ENCODE assay signal across 8 cellular contexts in the genomic region with DNA sequence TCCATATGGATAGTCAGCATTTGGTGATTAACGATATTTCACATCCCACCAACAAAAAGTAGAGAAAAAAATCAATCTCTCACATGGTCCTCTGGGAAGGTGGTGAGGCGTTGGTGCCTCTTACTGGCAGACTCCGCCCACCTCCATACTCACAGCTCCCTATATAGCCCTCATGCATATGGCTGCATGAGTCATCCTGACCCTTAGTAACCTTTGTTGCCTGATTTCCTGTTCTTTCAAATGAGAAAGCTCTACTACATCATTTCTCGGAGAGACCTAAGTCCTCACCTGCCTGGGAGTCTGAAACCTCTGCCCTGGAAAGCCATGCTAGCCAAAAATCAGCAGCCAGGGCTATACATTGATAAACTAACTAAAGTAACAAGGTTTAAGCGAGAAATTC. TPM values are rescaled to one million over a fixed set of nuclear protein-coding genes. Genes with fewer than 3 reads are reported as not detected.
DNase-seq lines count a peak whose midpoint lies in the region; ATAC-seq, FAIRE-seq and TF ChIP-seq lines count a peak whose summit lies in the region.

No MANE protein-coding gene starts in this region.

- H3K9ac ChIP-seq in HepG2 (ENCODE audit: insufficient read depth, low read depth, low read length), result no peak overlapping the region

- POLR2A ChIA-PET in HepG2 (lab: Yijun Ruan, JAX), result interaction anchor here (0.7 to 1.5 kb wide), 3 partner anchors 34 to 261 kb away, joined by 4 to 8 read pairs (median 4); a partner anchor contains a TSS

- CTCF ChIA-PET in HepG2 (lab: Yijun Ruan, JAX; ENCODE audit: low intra/inter-chr PET ratio, low total read pairs), result no interaction called here

- 6% methylated on average over 5 of the region's 5 CpGs for WGBS in HepG2 (ENCODE audit: low lambda C conversion rate)

- no TSS peak for BruUV-seq in HepG2 (replicated peaks; lab: Mats Ljungman, UMichigan)

- peak; percentile 7 for DNase-seq in NCI-H2196 (lab: John Stamatoyannopoulos, UW; ENCODE audit: unreplicated experiment)
- no peak for DNase-seq in NCI-H2196 treated with DMSO at 0.1 percent for 48 hours (lab: John Stamatoyannopoulos, UW; ENCODE audit: unreplicated experiment)
- peak; percentile 73 for DNase-seq in OCI-M1 (lab: John Stamatoyannopoulos, UW)
- peak; percentile 9 for DNase-seq in activated effector memory CD4-positive, alpha-beta T cell treated with Interleukin-2 at 50 U/mL for 16 hours
- peak; percentile 72 for DNase-seq in HepG2 (ENCODE audit: low spot score)
- DNase-seq in Kasumi-1 (lab: John Stamatoyannopoulos, UW), result no peak
- DNase-seq in NCI-H146 treated with DMSO at 0.1 percent for 48 hours (lab: John Stamatoyannopoulos, UW; ENCODE audit: unreplicated experiment), result no peak

- no peak overlapping the region for H2AFZ ChIP-seq in HepG2 (ENCODE audit: low read length)

- in situ Hi-C loops in HepG2 (cut with HindIII; ENCODE audit: extremely low pct_ligation_motif_present, low pct_unique_long_range_greater_than_20kb), result no loop called here

- peak overlapping the region; percentile 2; the same call in 1 of the 2 replicates for H3K4me2 ChIP-seq in HepG2 (ENCODE audit: low read depth, low read length)

- intact Hi-C loops in HepG2 (cut with micrococcal nuclease; ENCODE audit: unreplicated experiment), result no loop called here

- H4K20me1 ChIP-seq in HepG2 (ENCODE audit: insufficient read depth, low read length), result no peaks in the 10 kb centered on the region

- no peak for TF ChIP-seq CTCF in HepG2 (CRISPR knock-in tag; IDR thresholded peaks at IDR 0.05)

- no peak for TF ChIP-seq POLR2A in HepG2 (IDR thresholded peaks at IDR 0.05; ENCODE audit: insufficient read depth in 1 of 2, low read depth in 2 of 2, low read length in 2 of 2)

- FAIRE-seq in HepG2 (lab: Jason Lieb, UNC), result no peak

- peak; percentile 93 for ATAC-seq in HG03354 (IDR thresholded peaks at IDR 0.05; ENCODE audit: poor library complexity, severe bottlenecking, unreplicated experiment)
- peak; percentile 84 for ATAC-seq in HepG2

- TF ChIP-seq EP300 in HepG2 (IDR thresholded peaks at IDR 0.05; ENCODE audit: low read depth in 2 of 2, low read length in 2 of 2) (no peak; a peak in 1 of 4 replicates), HepG2 (CRISPR knock-in tag; IDR thresholded peaks at IDR 0.05; ENCODE audit: borderline replicate concordance) (no peak)

- H3K27me3 ChIP-seq in HepG2 (ENCODE audit: control insufficient read depth in 1 of 2, insufficient read depth in 2 of 2, low read length in 2 of 2), result peaks cover 0 to 5% of the 10 kb centered on the region in 2 experiments; a peak in 1 of 5 replicates

- no peak overlapping the region for H3K4me3 ChIP-seq in HepG2 (replicated peaks in 1 of 3; ENCODE audit: insufficient read depth in 1 of 3, low read depth in 2 of 3, low read length in 3 of 3)

- H3K27ac ChIP-seq in HepG2 (ENCODE audit: extremely low read length, insufficient read depth, low read length), result no peak overlapping the region

- no peaks in the 10 kb centered on the region for H3K36me3 ChIP-seq in HepG2 (replicated peaks in 1 of 2; ENCODE audit: control insufficient read depth in 1 of 2, insufficient read depth in 2 of 2, low read length in 2 of 2)

- TF ChIP-seq RAD21 in HepG2 (CRISPR knock-in tag; IDR thresholded peaks at IDR 0.05), result no peak

- H3K9me3 ChIP-seq in HepG2 (ENCODE audit: low read length), result no peaks in the 10 kb centered on the region

- peaks cover 32% of the 10 kb centered on the region for H3K4me1 ChIP-seq in HepG2 (ENCODE audit: insufficient read depth, low read length)

- H3K79me2 ChIP-seq in HepG2 (ENCODE audit: insufficient read depth, low read length), result no peaks in the 10 kb centered on the region

TF ChIP-seq in HepG2, 621 proteins besides CTCF, POLR2A, EP300 and RAD21 (continues in another document):
- TF ChIP-seq DNMT1 (CRISPR knock-in tag; IDR thresholded peaks at IDR 0.05) (no peak), FOSL1 (CRISPR knock-in tag; IDR thresholded peaks at IDR 0.05; ENCODE audit: borderline replicate concordance) (peak; percentile 42; the same call in 1 of the 2 replicates), FOSL2 (CRISPR knock-in tag; IDR thresholded peaks at IDR 0.05) (peak; percentile 97), ETV5 (CRISPR knock-in tag; IDR thresholded peaks at IDR 0.05; ENCODE audit: borderline replicate concordance) (peak; percentile 26; the same call in 1 of the 2 replicates), NR2F1 (CRISPR knock-in tag; IDR thresholded peaks at IDR 0.05) (peak; percentile 69 to 72; a peak in 3 of 4 replicates), GABPB1 (CRISPR knock-in tag; IDR thresholded peaks at IDR 0.05) (peak; percentile 24; the same call in 1 of the 2 replicates), NR2F6 (IDR thresholded peaks at IDR 0.05) (peak; percentile 71), NR2F6 (CRISPR knock-in tag; IDR thresholded peaks at IDR 0.05) (peak; percentile 85; the same call in 1 of the 2 replicates), HOXA3 (CRISPR knock-in tag; IDR thresholded peaks at IDR 0.05) (no peak), FOXA3 (CRISPR knock-in tag; IDR thresholded peaks at IDR 0.05) (0 out of 2 replicates have a peak, but pooled peaks have one; percentile 18), RARA (CRISPR knock-in tag; IDR thresholded peaks at IDR 0.05) (0 out of 2 replicates have a peak, but pooled peaks have one; percentile 48), FOXC1 (CRISPR knock-in tag; IDR thresholded peaks at IDR 0.05; ENCODE audit: borderline replicate concordance) (no peak), RXRA (CRISPR knock-in tag; IDR thresholded peaks at IDR 0.05) (peak; percentile 56; the same call in 1 of the 2 replicates), GATAD2A (CRISPR knock-in tag; IDR thresholded peaks at IDR 0.05) (peak; percentile 38; the same call in 1 of the 2 replicates), THAP11 (CRISPR knock-in tag; IDR thresholded peaks at IDR 0.05) (peak; percentile 64), ELF1 (CRISPR knock-in tag; IDR thresholded peaks at IDR 0.05) (0 out of 2 replicates have a peak, but pooled peaks have one; percentile 19), JUND (CRISPR knock-in tag; IDR thresholded peaks at IDR 0.05) (peak; percentile 74), IRX3 (CRISPR knock-in tag; IDR thresholded peaks at IDR 0.05; ENCODE audit: borderline replicate concordance, low read depth) (no peak), POGZ (CRISPR knock-in tag; IDR thresholded peaks at IDR 0.05) (no peak), SOX5 (CRISPR knock-in tag; IDR thresholded peaks at IDR 0.05; ENCODE audit: borderline replicate concordance) (peak; percentile 14; the same call in 1 of the 2 replicates), ZNF577 (CRISPR knock-in tag; IDR thresholded peaks at IDR 0.05; ENCODE audit: borderline replicate concordance, low read depth) (no peak), MBD4 (IDR thresholded peaks at IDR 0.05; ENCODE audit: borderline replicate concordance, low read length) (no peak)
- TF ChIP-seq, protein P1, sequence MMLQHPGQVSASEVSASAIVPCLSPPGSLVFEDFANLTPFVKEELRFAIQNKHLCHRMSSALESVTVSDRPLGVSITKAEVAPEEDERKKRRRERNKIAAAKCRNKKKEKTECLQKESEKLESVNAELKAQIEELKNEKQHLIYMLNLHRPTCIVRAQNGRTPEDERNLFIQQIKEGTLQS (CRISPR knock-in tag; IDR thresholded peaks at IDR 0.05), result peak; percentile 57; the same call in 1 of the 2 replicates
- TF ChIP-seq, protein P2, sequence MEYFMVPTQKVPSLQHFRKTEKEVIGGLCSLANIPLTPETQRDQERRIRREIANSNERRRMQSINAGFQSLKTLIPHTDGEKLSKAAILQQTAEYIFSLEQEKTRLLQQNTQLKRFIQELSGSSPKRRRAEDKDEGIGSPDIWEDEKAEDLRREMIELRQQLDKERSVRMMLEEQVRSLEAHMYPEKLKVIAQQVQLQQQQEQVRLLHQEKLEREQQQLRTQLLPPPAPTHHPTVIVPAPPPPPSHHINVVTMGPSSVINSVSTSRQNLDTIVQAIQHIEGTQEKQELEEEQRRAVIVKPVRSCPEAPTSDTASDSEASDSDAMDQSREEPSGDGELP (IDR thresholded peaks at IDR 0.05; ENCODE audit: borderline replicate concordance, low read depth), result 0 out of 2 replicates have a peak, but pooled peaks have one; percentile 11

RNA-seq across cellular contexts. Expression of a gene that starts 33.3 kb away (rescaled TPM):
- total RNA-seq in HepG2 (2016; rRNA removed; fragmentation: Illumina TruSeq; extraction: Trizol), result 40.0 and 63.8 TPM in 2 replicates
- 8.1 and 10.0 TPM in 2 replicates for total RNA-seq in HepG2 (2016; cell fraction: cytosol; rRNA removed; fragmentation: Illumina TruSeq; extraction: Trizol; ENCODE audit: low read depth)
- total RNA-seq in HepG2 (2016; cell fraction: insoluble cytoplasmic fraction; rRNA removed; fragmentation: Illumina TruSeq; extraction: Trizol), result 36.2 and 63.5 TPM in 2 replicates
- 10.8 and 13.5 TPM in 2 replicates for total RNA-seq in HepG2 (2016; cell fraction: membrane; rRNA removed; fragmentation: Illumina TruSeq; extraction: Trizol)
- total RNA-seq in HepG2 (2016; cell fraction: nucleus; rRNA removed; fragmentation: Illumina TruSeq; extraction: Trizol), result 111 and 125 TPM in 2 replicates
- 26.8 and 30.0 TPM in 2 replicates for polyA plus RNA-seq in HepG2 (2011; rRNA removed)
- polyA plus RNA-seq in HepG2 (2011; cell fraction: cytosol; rRNA removed), result 23.6 and 27.4 TPM in 2 replicates
- 74.2 and 77.9 TPM in 2 replicates for polyA plus RNA-seq in HepG2 (2011; cell fraction: nucleus; rRNA removed)
- polyA plus RNA-seq in HepG2 (2012), result 16.8 and 28.4 TPM in 2 replicates
- 1.1 TPM in 2 replicates for polyA plus RNA-seq in HepG2 (2016; cell fraction: cytosol; fragmentation: Illumina TruSeq; extraction: Trizol; ENCODE audit: low read depth)
- 13.1 and 13.8 TPM in 2 replicates for polyA plus RNA-seq in HepG2 (2016; cell fraction: insoluble cytoplasmic fraction; fragmentation: Illumina TruSeq; extraction: Trizol; ENCODE audit: low read depth)
- polyA plus RNA-seq in HepG2 (2016; cell fraction: membrane; fragmentation: Illumina TruSeq; extraction: Trizol; ENCODE audit: low read depth), result 2.0 and 2.5 TPM in 2 replicates
- polyA plus RNA-seq in HepG2 (2016; cell fraction: nucleus; fragmentation: Illumina TruSeq; extraction: Trizol; ENCODE audit: insufficient read depth, low read depth), result 64.5 and 67.0 TPM in 2 replicates
- polyA minus RNA-seq in HepG2 (2011; rRNA and poly(A)+ RNA removed; ENCODE audit: low replicate concordance), result 0.51 and 497 TPM in 2 replicates
- 94.8 and 127 TPM in 2 replicates for polyA minus RNA-seq in HepG2 (2011; cell fraction: cytosol; rRNA and poly(A)+ RNA removed)
- 220 and 287 TPM in 2 replicates for polyA minus RNA-seq in HepG2 (2011; cell fraction: nucleus; rRNA and poly(A)+ RNA removed)

Comparison
In these comparisons a context has a peak if more than half of its experiments do, and no peak if none do; other contexts are left out.
1. DNase-seq: peak in NCI-H2196 (single experiment), OCI-M1 (single experiment), activated effector memory CD4-positive, alpha-beta T cell treated with Interleukin-2 at 50 U/mL for 16 hours (single experiment) and HepG2 (single experiment); none in NCI-H2196 treated with DMSO at 0.1 percent for 48 hours (single experiment), Kasumi-1 (0 of 2) and NCI-H146 treated with DMSO at 0.1 percent for 48 hours (single experiment).